In genomic region chr11:95111923-95112540, GRCh38 we compare ENCODE assay signal across 20 cellular contexts.
"Had no signal": no experiment of that assay in that cellular context is flagged by ENCODE, and none has a peak within 500 bp of the region (broad histone marks: within the 10 kb centered on the region; RNA-seq: fewer than 3 reads in every experiment).

No MANE protein-coding gene starts in this region.

- ATAC-seq: activated naive CD4-positive, alpha-beta T cell treated with anti-CD3 and anti-CD28 coated beads, Interleukin-2, amount 50 U/mL, for 72 hours; activated T-cell treated with anti-CD3 and anti-CD28 coated beads, Interleukin-2, amount 50 U/mL, for 4 hours; left ventricle myocardium superior; T-cell had no signal

- H3K9ac ChIP-seq: SK-N-SH had no signal

- H3K4me1 ChIP-seq: colonic mucosa, sigmoid colon had no signal

- H3K9me3 Mint-ChIP-seq: activated naive CD4-positive, alpha-beta T cell treated with anti-CD3 and anti-CD28 coated beads, Interleukin-2, amount 50 U/mL, for 72 hours; activated T-cell treated with anti-CD3 and anti-CD28 coated beads, Interleukin-2, amount 50 U/mL, for 4 hours; brain had no signal

- H3K27ac ChIP-seq: colonic mucosa, ovary, sigmoid colon, tibial nerve had no signal

- H3K9me3 ChIP-seq: colonic mucosa, ovary, sigmoid colon, SK-N-SH, tibial nerve had no signal

- H3K4me3 Mint-ChIP-seq: activated T-cell treated with anti-CD3 and anti-CD28 coated beads, Interleukin-2, amount 50 U/mL, for 4 hours; brain; T-cell had no signal

- DNase-seq: activated CD4-positive, alpha-beta T cell treated with anti-CD3 and anti-CD28 coated beads, Interleukin-2, amount 50 U/mL, for 48 hours; activated CD4-positive, CD25-positive, alpha-beta regulatory T cell treated with anti-CD3 and anti-CD28 coated beads, Interleukin-2, amount 50 U/mL, for 72 hours; activated effector memory CD4-positive, alpha-beta T cell treated with Interleukin-2 at 50 U/mL for 16 hours; activated T-cell treated with anti-CD3 and anti-CD28 coated beads, Interleukin-2, amount 50 U/mL, for 4 hours; central memory CD4-positive, alpha-beta T cell; colonic mucosa; glutamatergic neuron; hypothalamus; left ventricle myocardium superior; mesendoderm; ovary; sigmoid colon; SK-N-SH; stimulated activated CD4-positive, alpha-beta T cell treated with anti-CD3 and anti-CD28 coated beads, Interleukin-2, amount 100 ng/mL, for 48 hours; stimulated activated naive CD4-positive, alpha-beta T cell; T-cell; T1000 had no signal

- H3K27me3 ChIP-seq: colonic mucosa, ovary, sigmoid colon, tibial nerve had no signal

- H3K27ac Mint-ChIP-seq: activated naive CD4-positive, alpha-beta T cell treated with anti-CD3 and anti-CD28 coated beads, Interleukin-2, amount 50 U/mL, for 72 hours had no signal

- H3K4me3 ChIP-seq: colonic mucosa, ovary, sigmoid colon, tibial nerve had no signal

- H3K36me3 ChIP-seq: colonic mucosa, ovary, sigmoid colon had no signal

- H3K4me2 ChIP-seq: SK-N-SH had no signal

- H3K27me3 Mint-ChIP-seq: T-cell had no signal
